ENCODE assay signal across 9 cellular contexts in the genomic region with DNA sequence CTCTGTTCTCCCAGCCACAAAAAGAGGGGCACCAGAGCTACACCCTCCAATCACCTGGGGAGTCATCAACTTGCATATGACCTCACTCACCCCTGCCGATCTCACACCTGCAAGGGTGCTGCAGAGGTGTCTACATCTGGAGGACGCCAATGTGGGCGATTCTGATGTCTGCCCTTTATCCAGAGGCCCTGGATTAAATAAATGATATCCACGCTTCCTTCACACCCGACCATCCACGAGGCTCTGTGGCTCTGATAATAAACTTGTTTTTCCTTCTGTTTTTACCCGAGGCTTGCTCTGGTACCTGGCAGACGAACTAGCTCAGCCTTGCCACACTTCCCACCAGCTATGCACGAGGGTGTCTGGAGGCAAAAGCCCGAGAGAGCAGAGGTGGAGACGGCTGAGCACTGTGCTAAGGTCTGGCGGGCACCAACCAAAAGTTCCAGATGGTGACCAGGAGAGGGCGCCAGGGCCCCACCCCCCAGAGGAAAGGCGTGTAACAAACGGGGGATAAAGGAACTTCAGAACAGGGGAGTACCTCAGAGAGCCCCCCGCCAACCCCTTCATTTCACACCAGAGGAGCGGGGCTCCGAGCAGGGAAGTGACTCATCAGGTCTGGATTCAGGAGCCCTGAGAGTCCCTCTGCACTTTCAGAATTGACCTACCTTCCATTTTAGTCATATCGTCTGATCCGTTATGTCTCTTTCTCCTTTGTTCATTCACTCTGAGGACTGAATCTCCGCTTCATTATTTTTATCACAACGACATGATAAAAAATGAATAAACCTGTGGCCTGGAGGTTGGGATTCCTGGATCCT. TPM values are rescaled to one million over a fixed set of nuclear protein-coding genes. Genes with fewer than 3 reads are reported as not detected.
DNase-seq lines count a peak whose midpoint lies in the region; ATAC-seq, FAIRE-seq and TF ChIP-seq lines count a peak whose summit lies in the region.
"Had no signal": no experiment of that assay in that cellular context is flagged by ENCODE, and none has a peak within 500 bp of the region (broad histone marks: within the 10 kb centered on the region; RNA-seq: fewer than 3 reads in every experiment).

No MANE protein-coding gene starts in this region.

- no peaks in the 10 kb centered on the region for H3K36me3 ChIP-seq in GM12878 (ENCODE audit: control insufficient read depth in 2 of 2, insufficient read depth in 2 of 2, low read length in 1 of 2)
- H3K36me3 ChIP-seq in keratinocyte (ENCODE audit: control insufficient read depth in 2 of 2, extremely low read depth in 1 of 2, insufficient read depth in 2 of 2, low read length in 2 of 2), result no peaks in the 10 kb centered on the region

- no peak overlapping the region for H3K9ac ChIP-seq in GM12878 (ENCODE audit: control insufficient read depth, insufficient read depth, low read length)
- H3K9ac ChIP-seq in keratinocyte (ENCODE audit: control insufficient read depth, extremely low read depth, insufficient read depth, low read length), result no peak overlapping the region

- no TSS peak for BruUV-seq in GM12878 (replicated peaks; lab: Mats Ljungman, UMichigan)

- H3K4me3 ChIP-seq in GM12878 (no peak overlapping the region), keratinocyte (ENCODE audit: control insufficient read depth in 2 of 3, extremely low read depth in 1 of 3, insufficient read depth in 2 of 3, low read depth in 1 of 3, low read length in 3 of 3) (no peak overlapping the region)
- H3K4me3 ChIP-seq: SK-N-MC had no signal

- peak; percentile 52 for FAIRE-seq in GM12878 (lab: Jason Lieb, UNC)
- no peak for FAIRE-seq in keratinocyte (lab: Jason Lieb, UNC)

- no peaks in the 10 kb centered on the region for H3K9me1 ChIP-seq in keratinocyte (ENCODE audit: control insufficient read depth, extremely low read depth, insufficient read depth, low read length)

- H3K4me1 ChIP-seq in GM12878 (ENCODE audit: control insufficient read depth, insufficient read depth, low read length) (no peaks in the 10 kb centered on the region), keratinocyte (ENCODE audit: control insufficient read depth, extremely low read depth, insufficient read depth, low read length) (no peaks in the 10 kb centered on the region)

- RAD21 ChIA-PET in GM12878 (lab: Charles Lee; ENCODE audit: unreplicated experiment), result interaction anchor here (0.7 to 5.9 kb wide), 4 partner anchors 14 to 70 kb away, joined by 3 to 43 read pairs (median 4); no protein-coding TSS in a partner anchor

- peaks cover 0 to 2% of the 10 kb centered on the region in 2 experiments; a peak in 2 of 4 replicates for H3K27me3 ChIP-seq in GM12878 (replicated peaks in 1 of 2; ENCODE audit: control insufficient read depth in 2 of 2, insufficient read depth in 2 of 2, low read length in 1 of 2)
- H3K27me3 ChIP-seq in keratinocyte (ENCODE audit: control insufficient read depth, extremely low read depth, insufficient read depth, low read length), result no peaks in the 10 kb centered on the region

- SMC1A ChIA-PET in GM12878 (lab: Charles Lee; ENCODE audit: uncharacterized antibody, unreplicated experiment), result interaction anchor here (0.7 to 4.0 kb wide), 6 partner anchors 14 to 76 kb away, joined by 3 to 26 read pairs (median 4); no protein-coding TSS in a partner anchor

- H3K4me2 ChIP-seq in GM12878 (ENCODE audit: control insufficient read depth, insufficient read depth), result no peak overlapping the region
- no peak overlapping the region for H3K4me2 ChIP-seq in keratinocyte (ENCODE audit: control insufficient read depth, extremely low read depth, insufficient read depth, low read depth, low read length)

- POLR2A ChIA-PET in GM12878 (lab: Charles Lee), result no interaction called here

- H4K20me1 ChIP-seq in GM12878 (ENCODE audit: control insufficient read depth, insufficient read depth) (no peaks in the 10 kb centered on the region), keratinocyte (ENCODE audit: control insufficient read depth, extremely low read depth, insufficient read depth, low read length) (no peaks in the 10 kb centered on the region)

- TF ChIP-seq RAD21 in GM12878 (IDR thresholded peaks at IDR 0.05; ENCODE audit: insufficient read depth, low read depth, low read length), result peak; percentile 90

- TF ChIP-seq POLR2A in GM12878 (IDR thresholded peaks at IDR 0.05; ENCODE audit: low read depth, low read length), result no peak

- H2AFZ ChIP-seq in GM12878 (ENCODE audit: control insufficient read depth, low read depth, low read length) (no peak overlapping the region), keratinocyte (ENCODE audit: control insufficient read depth, low read length) (no peak overlapping the region)

- TF ChIP-seq EP300 in GM12878 (IDR thresholded peaks at IDR 0.05; ENCODE audit: borderline replicate concordance in 1 of 2, control insufficient read depth in 1 of 2, low read depth in 2 of 2, low read length in 2 of 2), result no peak

- no peak overlapping the region for H3K27ac ChIP-seq in GM12878 (ENCODE audit: control insufficient read depth, insufficient read depth)
- H3K27ac ChIP-seq in keratinocyte (ENCODE audit: control insufficient read depth, insufficient read depth, low read length), result no peak overlapping the region
- H3K27ac ChIP-seq: SK-N-MC had no signal

- TF ChIP-seq CTCF in GM12878 (IDR thresholded peaks at IDR 0.05 in 2 of 3, conservative IDR thresholded peaks at IDR 0.05 in 1 of 3; ENCODE audit: control insufficient read depth in 2 of 3, extremely low read depth in 1 of 3, insufficient read depth in 1 of 3, low read depth in 3 of 3, low read length in 3 of 3) (peak; percentile 77 to 82 (median 80)), keratinocyte (optimal IDR thresholded peaks at IDR 0.05 in 1 of 3, IDR thresholded peaks at IDR 0.05 in 1 of 3, conservative IDR thresholded peaks at IDR 0.05 in 1 of 3; ENCODE audit: extremely low read depth in 1 of 3, insufficient read depth in 2 of 3, low read length in 3 of 3) (peak; percentile 66 to 96 (median 79))

- 24% methylated on average over 21 of the region's 22 CpGs for WGBS in GM12878 (ENCODE audit: insufficient coverage, insufficient replicate concordance, low lambda C conversion rate, missing lambda C conversion rate)

- dilution Hi-C loops in keratinocyte (cut with MboI; ENCODE audit: extremely low pct_ligation_motif_present, low sequenced_read_pairs), result no loop called here

- in situ Hi-C loops in Caki2 (cut with HindIII; ENCODE audit: low pct_unique_long_range_greater_than_20kb, low sequenced_read_pairs) (no loop called here), GM12878 (cut with MboI) (no loop called here)

- H3K9me3 ChIP-seq in GM12878 (replicated peaks; ENCODE audit: control insufficient read depth, insufficient read depth, low read length), result no peaks in the 10 kb centered on the region
- H3K9me3 ChIP-seq in keratinocyte (ENCODE audit: control insufficient read depth, low read depth, low read length), result no peaks in the 10 kb centered on the region

- DNase-seq in Caki2 (ENCODE audit: low read depth) (peak; percentile 10), KG1 (lab: John Stamatoyannopoulos, UW) (peak; percentile 20), T-helper 1 cell (peak in 4 of 5 donors; percentile 19 to 36 (median 25)), GM12878 (ENCODE audit: low read depth, low spot score) (no peak), keratinocyte (ENCODE audit: low read depth, low spot score) (no peak), GDM1 (lab: John Stamatoyannopoulos, UW) (no peak)
- peak in 2 of 3 donors; percentile 23 to 36 for DNase-seq in stimulated activated CD4-positive, alpha-beta T cell treated with anti-CD3 and anti-CD28 coated beads, TNF-alpha, amount 100 ng/mL, for 1 hour (ENCODE audit: low read depth in 3 of 3, low spot score in 1 of 3)

- CTCF ChIA-PET in GM12878 (lab: Yijun Ruan, JAX), result interaction anchor here (0.6 to 7.5 kb wide), 12 partner anchors 9 to 267 kb away, joined by 3 to 213 read pairs (median 4); no protein-coding TSS in a partner anchor

- peak; percentile 84 for ATAC-seq in GM21367 (IDR thresholded peaks at IDR 0.05; ENCODE audit: unreplicated experiment)
- peak; percentile 97 for ATAC-seq in GM12878

- intact Hi-C loops in GM12878 (cut with micrococcal nuclease; ENCODE audit: unreplicated experiment), result loop anchor here (1.0 kb wide), 2 partner anchors 66 to 70 kb away; no protein-coding TSS in a partner anchor

- H3K79me2 ChIP-seq in GM12878 (ENCODE audit: control insufficient read depth, insufficient read depth, low read length) (no peaks in the 10 kb centered on the region), keratinocyte (ENCODE audit: control insufficient read depth, insufficient read depth, low read length) (no peaks in the 10 kb centered on the region)

RNA-seq across cellular contexts. Expression of gene SCN3B, which starts 13.5 kb away (rescaled TPM):
- not detected in 2 replicates for total RNA-seq in Caki2 (2014; rRNA removed; shearing (Covaris generic); ENCODE audit: low replicate concordance)
- total RNA-seq in GM12878 (2013; cell fraction: nucleolus; rRNA removed), result not detected in 2 replicates
- total RNA-seq in GM12878 (2014; rRNA removed), result not detected in 2 replicates
- total RNA-seq in GM12878 (2014; rRNA removed; fragmentation: Illumina TruSeq; extraction: Trizol), result not detected in 2 replicates
- total RNA-seq in GM12878 (2021), result not detected in 2 replicates
- polyA plus RNA-seq in GM12878 (2011; ENCODE audit: low read depth), result not detected
- 0.01 and 0.06 TPM in 2 replicates for polyA plus RNA-seq in GM12878 (2011; rRNA removed)
- polyA plus RNA-seq in GM12878 (2011; cell fraction: cytosol; rRNA removed), result 0.01 TPM in 1 of 2 replicates, not detected in the other
- 0.03 TPM in 1 of 2 replicates, not detected in the other for polyA plus RNA-seq in GM12878 (2011; cell fraction: nucleus; rRNA removed)
- polyA plus RNA-seq in GM12878 (2012), result 0.05 and 0.06 TPM in 2 replicates
- polyA plus RNA-seq in GM12878 (2014; fragmentation: Illumina TruSeq; extraction: Trizol), result not detected in 2 replicates
- not detected for polyA plus RNA-seq in GM12878 (2014; fragmentation: Nextera tagmentation; extraction: Ambion mirVana)
- not detected in 2 replicates for polyA plus RNA-seq in GM12878 (2014; rRNA removed)
- polyA plus RNA-seq in GM12878 (2016; fragmentation: Nextera tagmentation; extraction: Ambion mirVana), result under 1 TPM; 0.09 to 0.12 TPM
- polyA minus RNA-seq in GM12878 (2011; rRNA and poly(A)+ RNA removed), result not detected in 2 replicates
- polyA minus RNA-seq in GM12878 (2011; cell fraction: cytosol; rRNA and poly(A)+ RNA removed), result not detected in 2 replicates
- not detected in 2 replicates for polyA minus RNA-seq in GM12878 (2011; cell fraction: nucleus; rRNA and poly(A)+ RNA removed)
- polyA plus RNA-seq in keratinocyte, result 0.08 to 0.19 TPM (median 0.10 TPM) in 3 replicates
- not detected for polyA plus RNA-seq in keratinocyte (2011; ENCODE audit: low read depth)
- polyA plus RNA-seq in keratinocyte (2011; cell fraction: cytosol; rRNA removed), result 0.13 and 0.21 TPM in 2 replicates
- polyA plus RNA-seq in keratinocyte (2011; cell fraction: nucleus; rRNA removed), result 0.53 and 0.65 TPM in 2 replicates
- 0.08 and 0.09 TPM in 2 replicates for polyA plus RNA-seq in keratinocyte (2012; ENCODE audit: low replicate concordance)
- polyA minus RNA-seq in keratinocyte, result 0.06 to 0.20 TPM (median 0.10 TPM) in 3 replicates
- not detected for polyA minus RNA-seq in keratinocyte (2011; cell fraction: cytosol; rRNA and poly(A)+ RNA removed)
- 0.42 and 0.47 TPM in 2 replicates for polyA minus RNA-seq in keratinocyte (2011; cell fraction: nucleus; rRNA and poly(A)+ RNA removed)

Comparison
In these comparisons a context has a peak if more than half of its experiments do, and no peak if none do; other contexts are left out.
1. DNase-seq: peak in Caki2 (single experiment), KG1 (single experiment), T-helper 1 cell (4 of 5) and stimulated activated CD4-positive, alpha-beta T cell treated with anti-CD3 and anti-CD28 coated beads, TNF-alpha, amount 100 ng/mL, for 1 hour (2 of 3); none in GM12878 (single experiment), keratinocyte (single experiment) and GDM1 (single experiment).